ENCODE assay signal across 1 cellular context in the genomic region with DNA sequence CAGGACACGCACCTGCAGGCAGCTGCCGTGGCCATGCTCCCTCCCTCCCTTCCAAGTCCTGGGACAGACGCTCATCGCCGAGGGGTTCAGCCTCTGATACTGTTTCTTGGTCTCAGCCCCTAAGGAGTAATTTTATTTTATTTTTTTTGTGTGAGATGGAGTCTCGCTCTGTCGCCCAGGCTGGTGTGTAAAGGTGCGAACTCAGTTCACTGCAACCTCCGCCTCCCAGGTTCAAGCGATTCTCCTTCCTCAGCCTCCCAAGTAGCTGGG.
TF ChIP-seq lines count a peak whose summit lies in the region.

No MANE protein-coding gene starts in this region.

TF ChIP-seq in GM12878, 131 proteins besides CTCF, POLR2A, EP300 and RAD21 (continued from another document):
- TF ChIP-seq, protein P1, sequence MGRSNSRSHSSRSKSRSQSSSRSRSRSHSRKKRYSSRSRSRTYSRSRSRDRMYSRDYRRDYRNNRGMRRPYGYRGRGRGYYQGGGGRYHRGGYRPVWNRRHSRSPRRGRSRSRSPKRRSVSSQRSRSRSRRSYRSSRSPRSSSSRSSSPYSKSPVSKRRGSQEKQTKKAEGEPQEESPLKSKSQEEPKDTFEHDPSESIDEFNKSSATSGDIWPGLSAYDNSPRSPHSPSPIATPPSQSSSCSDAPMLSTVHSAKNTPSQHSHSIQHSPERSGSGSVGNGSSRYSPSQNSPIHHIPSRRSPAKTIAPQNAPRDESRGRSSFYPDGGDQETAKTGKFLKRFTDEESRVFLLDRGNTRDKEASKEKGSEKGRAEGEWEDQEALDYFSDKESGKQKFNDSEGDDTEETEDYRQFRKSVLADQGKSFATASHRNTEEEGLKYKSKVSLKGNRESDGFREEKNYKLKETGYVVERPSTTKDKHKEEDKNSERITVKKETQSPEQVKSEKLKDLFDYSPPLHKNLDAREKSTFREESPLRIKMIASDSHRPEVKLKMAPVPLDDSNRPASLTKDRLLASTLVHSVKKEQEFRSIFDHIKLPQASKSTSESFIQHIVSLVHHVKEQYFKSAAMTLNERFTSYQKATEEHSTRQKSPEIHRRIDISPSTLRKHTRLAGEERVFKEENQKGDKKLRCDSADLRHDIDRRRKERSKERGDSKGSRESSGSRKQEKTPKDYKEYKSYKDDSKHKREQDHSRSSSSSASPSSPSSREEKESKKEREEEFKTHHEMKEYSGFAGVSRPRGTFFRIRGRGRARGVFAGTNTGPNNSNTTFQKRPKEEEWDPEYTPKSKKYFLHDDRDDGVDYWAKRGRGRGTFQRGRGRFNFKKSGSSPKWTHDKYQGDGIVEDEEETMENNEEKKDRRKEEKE (IDR thresholded peaks at IDR 0.05): no peak
- TF ChIP-seq, protein P2, sequence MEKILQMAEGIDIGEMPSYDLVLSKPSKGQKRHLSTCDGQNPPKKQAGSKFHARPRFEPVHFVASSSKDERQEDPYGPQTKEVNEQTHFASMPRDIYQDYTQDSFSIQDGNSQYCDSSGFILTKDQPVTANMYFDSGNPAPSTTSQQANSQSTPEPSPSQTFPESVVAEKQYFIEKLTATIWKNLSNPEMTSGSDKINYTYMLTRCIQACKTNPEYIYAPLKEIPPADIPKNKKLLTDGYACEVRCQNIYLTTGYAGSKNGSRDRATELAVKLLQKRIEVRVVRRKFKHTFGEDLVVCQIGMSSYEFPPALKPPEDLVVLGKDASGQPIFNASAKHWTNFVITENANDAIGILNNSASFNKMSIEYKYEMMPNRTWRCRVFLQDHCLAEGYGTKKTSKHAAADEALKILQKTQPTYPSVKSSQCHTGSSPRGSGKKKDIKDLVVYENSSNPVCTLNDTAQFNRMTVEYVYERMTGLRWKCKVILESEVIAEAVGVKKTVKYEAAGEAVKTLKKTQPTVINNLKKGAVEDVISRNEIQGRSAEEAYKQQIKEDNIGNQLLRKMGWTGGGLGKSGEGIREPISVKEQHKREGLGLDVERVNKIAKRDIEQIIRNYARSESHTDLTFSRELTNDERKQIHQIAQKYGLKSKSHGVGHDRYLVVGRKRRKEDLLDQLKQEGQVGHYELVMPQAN (conservative IDR thresholded peaks at IDR 0.05): no peak
- TF ChIP-seq SPI1 (IDR thresholded peaks at IDR 0.05; ENCODE audit: borderline replicate concordance, insufficient read depth, low read depth, low read length) (no peak), RAD51 (IDR thresholded peaks at IDR 0.05) (no peak)
TF ChIP-seq in GM12878: peak in this region for 0.
